ENCODE assay signal across 22 cellular contexts in the genomic region with DNA sequence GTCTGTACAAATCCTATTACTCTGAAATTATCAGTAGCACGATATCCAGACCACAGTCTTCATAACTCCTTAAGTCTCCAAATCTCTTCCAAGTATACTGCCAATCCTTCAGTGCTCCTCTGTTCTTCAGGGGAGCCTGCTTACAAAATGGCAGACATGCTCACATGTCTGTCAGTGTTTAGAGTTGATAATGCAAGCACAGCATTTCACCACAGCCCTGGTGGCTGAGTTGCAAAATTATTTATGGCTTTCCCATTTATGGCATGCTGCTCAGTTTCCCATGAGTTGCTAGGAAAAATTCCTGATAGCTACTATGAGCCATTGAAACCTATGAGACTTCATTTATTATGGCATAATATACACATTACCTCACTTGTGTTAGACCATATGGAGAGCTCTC.
DNase-seq lines count a peak whose midpoint lies in the region; ATAC-seq, FAIRE-seq and TF ChIP-seq lines count a peak whose summit lies in the region.
"Had no signal": no experiment of that assay in that cellular context is flagged by ENCODE, and none has a peak within 500 bp of the region (broad histone marks: within the 10 kb centered on the region; RNA-seq: fewer than 3 reads in every experiment).

No MANE protein-coding gene starts in this region.

- POLR2A ChIA-PET in AG04450 (lab: Yijun Ruan, JAX), result no interaction called here

- H3K4me1 ChIP-seq in prostate gland (replicated peaks), result no peaks in the 10 kb centered on the region

- H3K9me3 ChIP-seq in AG04450 (ENCODE audit: control insufficient read depth, insufficient read depth, low read length) (peaks cover 7% of the 10 kb centered on the region; the same call in 1 of the 2 replicates), prostate gland (no peaks in the 10 kb centered on the region)

- no peak overlapping the region for H3K4me3 ChIP-seq in AG04450 (ENCODE audit: low read depth, low read length)
- H3K4me3 ChIP-seq in bronchial epithelial cell (ENCODE audit: low read depth, low read length), result no peak overlapping the region
- no peak overlapping the region for H3K4me3 ChIP-seq in fibroblast of villous mesenchyme (ENCODE audit: low read depth, low read length)
- no peak overlapping the region for H3K4me3 ChIP-seq in prostate gland
- H3K4me3 ChIP-seq: GM12878 had no signal

- TF ChIP-seq POLR2A in prostate gland (IDR thresholded peaks at IDR 0.05), result no peak

- no peaks in the 10 kb centered on the region for H3K36me3 ChIP-seq in bronchial epithelial cell (ENCODE audit: control insufficient read depth, insufficient read depth, low read length)
- H3K36me3 ChIP-seq in prostate gland, result no peaks in the 10 kb centered on the region

- DNase-seq in AG04450 (ENCODE audit: low read depth, low spot score) (peak; percentile 4), NCI-H1694 treated with DMSO at 0.1 percent for 48 hours (lab: John Stamatoyannopoulos, UW) (peak; percentile 96), bronchial epithelial cell (ENCODE audit: low read depth) (no peak), fibroblast of villous mesenchyme (ENCODE audit: low read depth) (peak; percentile 24), prostate gland (ENCODE audit: low spot score) (no peak), GM20000 (ENCODE audit: low spot score) (no peak)
- DNase-seq in effector CD8-positive, alpha-beta T cell (lab: John Stamatoyannopoulos, UW), result no peak
- DNase-seq: CD4-positive, CD25-positive, alpha-beta regulatory T cell; H7; KG1; NCI-H1105; NCI-H187; NCI-H2107; NCI-H226; NCI-H82; SIG-M5 had no signal

- peak; percentile 83 for FAIRE-seq in bronchial epithelial cell (lab: Jason Lieb, UNC)
- FAIRE-seq: GM12878, HepG2 had no signal

- 42% methylated on average over 1 of the region's 1 CpG for WGBS in prostate gland

- no peak for ATAC-seq in HG03571 (IDR thresholded peaks at IDR 0.05; ENCODE audit: unreplicated experiment)
- ATAC-seq: GM12878, HepG2, Panc1, SK-N-SH treated with all-trans-retinoic acid at 6 μM for 48 hours had no signal

- H3K27me3 ChIP-seq in AG04450 (ENCODE audit: control insufficient read depth, insufficient read depth, low read length) (no peaks in the 10 kb centered on the region), bronchial epithelial cell (ENCODE audit: control insufficient read depth, insufficient read depth, low read length) (no peaks in the 10 kb centered on the region), prostate gland (replicated peaks; ENCODE audit: insufficient read depth) (no peaks in the 10 kb centered on the region)

- no peak overlapping the region for H3K27ac ChIP-seq in AG04450 (ENCODE audit: low read depth, low read length)
- no peak overlapping the region for H3K27ac ChIP-seq in prostate gland
- H3K27ac ChIP-seq: HL-60 had no signal

- TF ChIP-seq CTCF in AG04450 (IDR thresholded peaks at IDR 0.05; ENCODE audit: low read depth, low read length) (no peak), bronchial epithelial cell (IDR thresholded peaks at IDR 0.05; ENCODE audit: insufficient read depth, low read length, severe bottlenecking) (no peak), fibroblast of villous mesenchyme (IDR thresholded peaks at IDR 0.05; ENCODE audit: insufficient read depth, low read depth, low read length) (no peak), prostate gland (IDR thresholded peaks at IDR 0.05) (no peak), GM20000 (IDR thresholded peaks at IDR 0.05; ENCODE audit: extremely low read depth, missing control alignments) (no peak)

- CTCF ChIA-PET in AG04450 (lab: Charles Lee), result no interaction called here

- intact Hi-C loops in prostate gland (cut with DNase I), result no loop called here

Comparison
In these comparisons a context has a peak if more than half of its experiments do, and no peak if none do; other contexts are left out.
1. DNase-seq: peak in AG04450 (single experiment), NCI-H1694 treated with DMSO at 0.1 percent for 48 hours (single experiment) and fibroblast of villous mesenchyme (single experiment); none in bronchial epithelial cell (single experiment), prostate gland (single experiment), effector CD8-positive, alpha-beta T cell (single experiment) and GM20000 (single experiment).